1 cellular context compared by ENCODE assay signal in the genomic region with DNA sequence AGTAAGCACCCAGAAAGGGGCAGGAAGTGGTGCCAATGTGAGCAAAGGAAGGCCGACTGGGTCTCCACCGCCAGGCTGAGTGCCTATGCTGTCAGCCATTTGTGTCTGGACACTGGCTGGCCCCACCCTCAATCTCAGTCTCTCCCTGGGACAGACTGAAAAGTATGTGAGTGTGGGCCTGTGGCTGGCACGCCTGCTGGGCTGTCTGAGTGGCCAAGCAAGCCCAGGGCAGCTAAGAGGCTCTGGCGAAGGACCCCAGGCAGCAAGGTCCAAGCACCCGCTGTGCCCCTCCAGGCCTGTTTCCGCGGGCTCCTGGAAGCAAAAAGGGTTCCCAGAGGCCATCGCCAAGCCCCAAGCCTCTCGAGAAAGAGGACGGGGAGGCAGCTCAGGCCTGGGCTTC.
TF ChIP-seq lines count a peak whose summit lies in the region.

No MANE protein-coding gene starts in this region.

TF ChIP-seq in H1, 55 proteins besides CTCF, POLR2A, EP300 and RAD21:
- TF ChIP-seq TAF7 (optimal IDR thresholded peaks at IDR 0.05; ENCODE audit: borderline replicate concordance, low read depth, low read length) (no peak), BCL11A (IDR thresholded peaks at IDR 0.05; ENCODE audit: low read depth in 2 of 2, low read length in 2 of 2) (no peak), NRF1 (IDR thresholded peaks at IDR 0.05; ENCODE audit: low read depth, low read length) (no peak), BRCA1 (IDR thresholded peaks at IDR 0.05; ENCODE audit: low read depth, low read length) (no peak)
